2 cellular contexts compared by ENCODE assay signal in genomic region chr10:16910795-16911164, GRCh38.
TF ChIP-seq lines count a peak whose summit lies in the region.

No MANE protein-coding gene starts in this region.

TF ChIP-seq in IMR-90, 13 proteins besides CTCF, POLR2A, EP300 and RAD21:
- no peak for TF ChIP-seq RFX5 (IDR thresholded peaks at IDR 0.05; ENCODE audit: low read depth, low read length)
- no peak for TF ChIP-seq MXI1 (IDR thresholded peaks at IDR 0.05; ENCODE audit: borderline replicate concordance, low read depth, low read length)
- no peak for TF ChIP-seq MAZ (IDR thresholded peaks at IDR 0.05; ENCODE audit: borderline replicate concordance, low read depth, low read length)
- TF ChIP-seq BHLHE40 (IDR thresholded peaks at IDR 0.05; ENCODE audit: low read depth, low read length): no peak
- no peak for TF ChIP-seq FOS (IDR thresholded peaks at IDR 0.05; ENCODE audit: low read depth, low read length)
- no peak for TF ChIP-seq CHD1 (IDR thresholded peaks at IDR 0.05; ENCODE audit: low read depth, low read length)
- TF ChIP-seq NFE2L2 (IDR thresholded peaks at IDR 0.05; ENCODE audit: low read depth, low read length): no peak
- no peak for TF ChIP-seq MAFK (IDR thresholded peaks at IDR 0.05; ENCODE audit: low read depth, low read length)
- no peak for TF ChIP-seq CEBPB (IDR thresholded peaks at IDR 0.05; ENCODE audit: low read depth, low read length)
- TF ChIP-seq SMC3 (IDR thresholded peaks at IDR 0.05; ENCODE audit: low read depth, low read length): no peak
- TF ChIP-seq RCOR1 (IDR thresholded peaks at IDR 0.05; ENCODE audit: insufficient replicate concordance, low read length): no peak
- TF ChIP-seq ELK1 (IDR thresholded peaks at IDR 0.05; ENCODE audit: borderline replicate concordance, low read depth, low read length): no peak
- no peak for TF ChIP-seq USF2 (IDR thresholded peaks at IDR 0.05; ENCODE audit: low read depth, low read length)
TF ChIP-seq in IMR-90: peak in this region for 0.

TF ChIP-seq in WTC11, 78 proteins besides CTCF, POLR2A, EP300 and RAD21:
- TF ChIP-seq TCF7 (CRISPR knock-in tag; IDR thresholded peaks at IDR 0.05; ENCODE audit: low read depth) (no peak), HMGA2 (CRISPR knock-in tag; IDR thresholded peaks at IDR 0.05) (0 out of 2 replicates have a peak, but pooled peaks have one; percentile 31)
